Comparison of ENCODE assay signal across 21 cellular contexts in the genomic region with DNA sequence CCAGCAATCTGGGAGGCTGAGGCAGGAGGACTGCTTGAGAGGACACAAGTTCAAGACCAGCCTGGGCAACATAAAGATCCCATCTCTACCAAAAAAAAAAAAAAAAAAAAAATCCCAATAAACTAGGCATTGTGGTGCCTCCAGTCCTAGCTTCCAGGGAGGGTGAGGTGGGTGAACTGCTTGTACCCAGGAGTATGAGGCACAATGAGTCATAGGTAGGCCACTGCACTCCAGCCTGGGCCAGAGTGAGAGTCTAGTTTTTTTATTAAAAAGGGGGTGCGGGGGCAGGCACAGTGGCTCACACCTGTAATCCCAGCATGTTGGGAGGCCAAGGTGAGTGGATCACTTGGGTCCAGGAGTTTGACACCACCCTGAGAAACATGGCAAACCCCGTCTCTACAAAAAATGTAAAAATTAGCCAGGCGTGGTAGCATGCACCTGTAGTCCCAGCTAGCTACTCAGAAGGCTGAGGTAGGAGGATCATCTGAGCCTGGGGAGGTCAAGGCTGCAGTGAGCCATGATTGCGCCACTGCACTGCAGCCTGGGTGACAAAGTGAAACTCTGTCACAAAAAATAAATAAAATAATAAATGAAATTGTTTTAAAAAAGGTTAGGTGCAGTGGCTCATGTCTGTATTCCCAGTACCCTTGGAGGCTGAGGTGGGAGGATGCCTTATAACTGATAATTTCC. TPM values are rescaled to one million over a fixed set of nuclear protein-coding genes. Genes with fewer than 3 reads are reported as not detected.
A peak's percentile ranks its signal among the peaks of the same experiment; 100 is the strongest.
DNase-seq lines count a peak whose midpoint lies in the region; ATAC-seq, FAIRE-seq and TF ChIP-seq lines count a peak whose summit lies in the region.
"Had no signal": no experiment of that assay in that cellular context is flagged by ENCODE, and none has a peak within 500 bp of the region (broad histone marks: within the 10 kb centered on the region; RNA-seq: fewer than 3 reads in every experiment).

No MANE protein-coding gene starts in this region.

- no peak overlapping the region for H3K4me3 ChIP-seq in bronchial epithelial cell (ENCODE audit: low read depth, low read length)
- H3K4me3 ChIP-seq: GM23248, HAP-1, SJCRH30 had no signal

- no peaks in the 10 kb centered on the region for H3K27me3 ChIP-seq in bronchial epithelial cell (ENCODE audit: control insufficient read depth, insufficient read depth, low read length)
- H3K27me3 ChIP-seq: SJCRH30 had no signal

- no peak for TF ChIP-seq CTCF in bronchial epithelial cell (IDR thresholded peaks at IDR 0.05; ENCODE audit: insufficient read depth, low read length, severe bottlenecking)

- DNase-seq in ELR (ENCODE audit: low read depth) = peak; percentile 33
- DNase-seq in M059J (ENCODE audit: low read depth) = peak; percentile 69
- peak; percentile 71 for DNase-seq in bronchial epithelial cell (ENCODE audit: low read depth)
- DNase-seq in renal cortical epithelial cell (ENCODE audit: low read depth) = peak; percentile 60
- no peak for DNase-seq in cerebellar cortex (ENCODE audit: low spot score)
- no peak for DNase-seq in NCI-H2029 (lab: John Stamatoyannopoulos, UW)
- DNase-seq: Calu3; CD8-positive, alpha-beta memory T cell; DMS153; GM23248; NCI-H1417 treated with DMSO at 0.1 percent for 48 hours; NCI-H187; NCI-H2107; NCI-H446 treated with DMSO at 0.1 percent for 48 hours; NCI-H748 treated with DMSO at 0.1 percent for 48 hours; SJCRH30 had no signal

- FAIRE-seq in bronchial epithelial cell (lab: Jason Lieb, UNC) = no peak
- FAIRE-seq: G401.6, GM12892 had no signal

- H3K36me3 ChIP-seq in bronchial epithelial cell (ENCODE audit: control insufficient read depth, insufficient read depth, low read length) = no peaks in the 10 kb centered on the region
- H3K36me3 ChIP-seq: HAP-1, SJCRH30 had no signal

- no peak for ATAC-seq in HG02884 (IDR thresholded peaks at IDR 0.05; ENCODE audit: unreplicated experiment)
- ATAC-seq: Panc1 had no signal

RNA-seq across cellular contexts. Expression of gene CHST6, which starts 7.8 kb away (rescaled TPM):
- 0.98 and 1.4 TPM in 2 replicates for total RNA-seq in M059J (2014; rRNA removed; shearing (Covaris generic))
- 1.3 and 6.4 TPM in 2 replicates for total RNA-seq in bronchial epithelial cell
- 1.1 and 1.4 TPM in 2 replicates for total RNA-seq in renal cortical epithelial cell
- total RNA-seq: SJCRH30 had no signal

RNA-seq across cellular contexts. Expression of gene CHST5, which starts 32.8 kb away (rescaled TPM):
- total RNA-seq in M059J (2014; rRNA removed; shearing (Covaris generic)) = not detected in 2 replicates
- total RNA-seq in bronchial epithelial cell (not detected in 2 replicates), renal cortical epithelial cell (0.05 TPM in 1 of 2 replicates, not detected in the other)
- total RNA-seq: CD8-positive, alpha-beta memory T cell; GM23248; SJCRH30 had no signal

RNA-seq across cellular contexts. Expression of gene TMEM170A, which starts 38.6 kb away (rescaled TPM):
- 17.5 and 27.5 TPM in 2 replicates for total RNA-seq in M059J (2014; rRNA removed; shearing (Covaris generic))
- total RNA-seq in bronchial epithelial cell = 28.2 and 33.2 TPM in 2 replicates
- 28.8 and 30.9 TPM in 2 replicates for total RNA-seq in renal cortical epithelial cell

RNA-seq across cellular contexts. Expression of gene TMEM231, which starts 53.0 kb away (rescaled TPM):
- total RNA-seq in M059J (2014; rRNA removed; shearing (Covaris generic)) = 11.0 and 13.3 TPM in 2 replicates
- total RNA-seq in bronchial epithelial cell (5.2 and 9.7 TPM in 2 replicates), renal cortical epithelial cell (9.7 and 18.3 TPM in 2 replicates)

Comparison
In these comparisons a context has a peak if more than half of its experiments do, and no peak if none do; other contexts are left out.
1. DNase-seq: peak in ELR (single experiment), M059J (single experiment), bronchial epithelial cell (single experiment) and renal cortical epithelial cell (single experiment); none in cerebellar cortex (single experiment) and NCI-H2029 (single experiment).